In the genomic region with DNA sequence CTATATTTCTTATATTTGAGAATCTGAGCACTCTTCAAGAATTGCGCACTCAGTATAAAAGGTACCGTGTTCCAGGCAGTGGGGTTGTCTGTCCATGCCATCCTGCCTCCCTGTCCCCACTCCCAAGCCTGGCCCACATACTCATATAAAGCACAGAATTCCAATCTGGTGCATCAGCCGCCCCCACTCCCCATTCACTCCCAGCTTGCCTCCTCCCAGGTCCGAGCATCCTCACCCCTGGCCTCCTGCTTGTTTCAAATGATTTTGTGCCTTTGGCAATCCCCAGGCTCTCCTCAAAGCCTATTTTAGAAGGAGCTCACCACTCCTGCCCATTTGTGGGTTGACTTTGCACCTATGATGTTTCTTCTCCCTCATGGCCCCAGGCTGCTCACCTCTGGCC, we compare ENCODE assay signal across 20 cellular contexts.
"Had no signal": no experiment of that assay in that cellular context is flagged by ENCODE, and none has a peak within 500 bp of the region (broad histone marks: within the 10 kb centered on the region; RNA-seq: fewer than 3 reads in every experiment).

No MANE protein-coding gene starts in this region.

- H3K9me3 ChIP-seq: esophagus squamous epithelium, gastroesophageal sphincter, left ventricle myocardium inferior, lower lobe of right lung, prostate gland, right lobe of liver, suprapubic skin, thyroid gland had no signal

- H3K79me2 ChIP-seq: parathyroid adenoma had no signal

- H3K4me1 ChIP-seq: esophagus squamous epithelium, gastroesophageal sphincter, left ventricle myocardium inferior, lower lobe of right lung, parathyroid adenoma, prostate gland, right lobe of liver, suprapubic skin, thyroid gland had no signal

- H3K36me3 ChIP-seq: esophagus squamous epithelium, gastroesophageal sphincter, left ventricle myocardium inferior, lower lobe of right lung, prostate gland, right lobe of liver, suprapubic skin, thyroid gland had no signal

- H3K4me3 ChIP-seq: esophagus squamous epithelium, gastroesophageal sphincter, left ventricle myocardium inferior, lower lobe of right lung, prostate gland, right lobe of liver, suprapubic skin, thyroid gland had no signal

- DNase-seq: effector memory CD4-positive, alpha-beta T cell; esophagus squamous epithelium; foreskin fibroblast; glutamatergic neuron; immature natural killer cell; kidney; left cardiac atrium; left ventricle myocardium inferior; lower lobe of right lung; midbrain; right lobe of liver; stimulated activated CD4-positive, alpha-beta T cell treated with anti-CD3 and anti-CD28 coated beads, Interleukin-4, amount 100 ng/mL, for 1 hour; stimulated activated CD8-positive, alpha-beta memory T cell treated with anti-CD3 and anti-CD28 coated beads, Interleukin-4, amount 100 ng/mL, for 48 hours; stimulated activated naive CD8-positive, alpha-beta T cell treated with anti-CD3 and anti-CD28 coated beads, Interleukin-15, Interleukin-2, amounts not matched to agents 100 U/mL and 50 U/mL, for 24 hours; thyroid gland had no signal

- H2AFZ ChIP-seq: parathyroid adenoma had no signal

- H3K9ac ChIP-seq: parathyroid adenoma had no signal

- FAIRE-seq: kidney had no signal

- H3K27ac ChIP-seq: epithelial cell of prostate, esophagus squamous epithelium, gastroesophageal sphincter, left ventricle myocardium inferior, lower lobe of right lung, parathyroid adenoma, prostate gland, right lobe of liver, suprapubic skin, thyroid gland had no signal
